ENCODE assay signal across 9 cellular contexts in the genomic region with DNA sequence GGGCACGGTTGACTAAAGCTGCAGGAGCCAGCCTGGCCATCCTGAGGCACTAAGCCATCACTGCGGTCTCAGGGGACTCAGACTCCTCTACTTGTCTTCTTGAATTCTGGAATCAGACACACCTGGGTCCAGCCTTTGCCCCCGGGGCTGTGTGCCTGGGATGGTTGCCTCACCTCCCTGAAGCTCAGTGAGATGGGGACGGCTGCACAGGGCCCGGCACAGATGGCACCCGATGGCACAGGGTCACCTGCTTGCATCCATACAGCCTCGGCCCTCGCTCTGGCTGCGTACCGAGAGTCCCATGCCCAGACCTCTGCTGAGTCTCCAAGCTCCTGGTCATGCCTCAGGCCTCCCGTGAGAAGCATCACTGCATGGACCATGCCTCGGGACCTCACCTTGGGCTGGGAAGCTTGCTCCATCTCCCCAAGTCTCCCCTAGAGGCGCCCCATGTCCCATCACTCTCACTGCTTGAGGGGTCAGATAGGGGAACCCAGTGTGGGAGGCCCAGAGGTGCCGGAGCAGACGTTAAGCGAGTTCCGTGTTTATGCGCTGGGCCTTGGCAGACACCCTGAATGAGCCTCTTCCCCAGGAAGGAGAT.
DNase-seq lines count a peak whose midpoint lies in the region; ATAC-seq lines count a peak whose summit lies in the region.
"Had no signal": no experiment of that assay in that cellular context is flagged by ENCODE, and none has a peak within 500 bp of the region (broad histone marks: within the 10 kb centered on the region; RNA-seq: fewer than 3 reads in every experiment).

No MANE protein-coding gene starts in this region.

- H3K4me3 ChIP-seq in thymus (ENCODE audit: low read length) = no peak overlapping the region

- WGBS in thymus = 84% methylated on average over 18 of the region's 18 CpGs

- peaks cover 74% of the 10 kb centered on the region for H3K4me1 ChIP-seq in thymus (ENCODE audit: control insufficient read depth, insufficient read depth, low read length)

- peaks cover 2% of the 10 kb centered on the region for H3K9me3 ChIP-seq in thymus (ENCODE audit: control insufficient read depth)

- DNase-seq in activated naive CD4-positive, alpha-beta T cell treated with anti-CD3 and anti-CD28 coated beads, Interleukin-2, amount 10 ng/mL, durations not matched to agents 7 days and 5 days = peak; percentile 58
- no peak for DNase-seq in activated naive CD4-positive, alpha-beta T cell treated with anti-CD3 and anti-CD28 coated beads, Interleukin-2, amount 50 U/mL, for 16 hours
- DNase-seq in activated CD8-positive, alpha-beta memory T cell treated with anti-CD3 and anti-CD28 coated beads, Interleukin-2, amount 10 ng/mL, durations not matched to agents 7 days and 5 days = peak; percentile 70
- DNase-seq in memory B cell (ENCODE audit: low spot score in 2 of 2) = peak in 1 of 2 donors; percentile 51
- no peak for DNase-seq in NCI-H2081 (lab: John Stamatoyannopoulos, UW)
- no peak for DNase-seq in NCI-H1105 treated with DMSO at 0.1 percent for 48 hours (lab: John Stamatoyannopoulos, UW)
- DNase-seq: hippocampal formation had no signal

- peak overlapping the region; percentile 100 for H3K4me3 Mint-ChIP-seq in activated naive CD4-positive, alpha-beta T cell treated with anti-CD3 and anti-CD28 coated beads, Interleukin-2, amount 10 ng/mL, durations not matched to agents 7 days and 5 days
- H3K4me3 Mint-ChIP-seq in activated CD8-positive, alpha-beta memory T cell treated with anti-CD3 and anti-CD28 coated beads, Interleukin-2, amount 10 ng/mL, durations not matched to agents 7 days and 5 days = peak overlapping the region; percentile 86
- H3K4me3 Mint-ChIP-seq in memory B cell = peak overlapping the region; percentile 99

- H3K27ac ChIP-seq in thymus (ENCODE audit: low read depth) = peak overlapping the region; percentile 72

- H3K36me3 ChIP-seq in thymus (ENCODE audit: control insufficient read depth, insufficient read depth) = peaks cover 38% of the 10 kb centered on the region

- H3K27ac Mint-ChIP-seq in activated naive CD4-positive, alpha-beta T cell treated with anti-CD3 and anti-CD28 coated beads, Interleukin-2, amount 10 ng/mL, durations not matched to agents 7 days and 5 days = peak overlapping the region; percentile 94
- peak overlapping the region; percentile 99 for H3K27ac Mint-ChIP-seq in activated CD8-positive, alpha-beta memory T cell treated with anti-CD3 and anti-CD28 coated beads, Interleukin-2, amount 10 ng/mL, durations not matched to agents 7 days and 5 days
- peak overlapping the region; percentile 98 for H3K27ac Mint-ChIP-seq in memory B cell

- H3K36me3 Mint-ChIP-seq in activated naive CD4-positive, alpha-beta T cell treated with anti-CD3 and anti-CD28 coated beads, Interleukin-2, amount 10 ng/mL, durations not matched to agents 7 days and 5 days = peaks cover 81% of the 10 kb centered on the region
- H3K36me3 Mint-ChIP-seq in activated CD8-positive, alpha-beta memory T cell treated with anti-CD3 and anti-CD28 coated beads, Interleukin-2, amount 10 ng/mL, durations not matched to agents 7 days and 5 days = peaks cover 36% of the 10 kb centered on the region
- H3K36me3 Mint-ChIP-seq in memory B cell = peaks cover 3% of the 10 kb centered on the region

- H3K9me3 Mint-ChIP-seq in activated naive CD4-positive, alpha-beta T cell treated with anti-CD3 and anti-CD28 coated beads, Interleukin-2, amount 10 ng/mL, durations not matched to agents 7 days and 5 days = no peaks in the 10 kb centered on the region
- H3K9me3 Mint-ChIP-seq in activated CD8-positive, alpha-beta memory T cell treated with anti-CD3 and anti-CD28 coated beads, Interleukin-2, amount 10 ng/mL, durations not matched to agents 7 days and 5 days (ENCODE audit: low read depth) = no peaks in the 10 kb centered on the region
- H3K9me3 Mint-ChIP-seq in memory B cell = no peaks in the 10 kb centered on the region

- CTCF ChIA-PET in activated naive CD4-positive, alpha-beta T cell treated with anti-CD3 and anti-CD28 coated beads, Interleukin-2, amount 10 ng/mL, durations not matched to agents 7 days and 5 days (lab: Charles Lee) = interaction anchor here (0.7 to 1.1 kb wide), 4 partner anchors 12 to 38 kb away, joined by 3 to 4 read pairs (median 4); no protein-coding TSS in a partner anchor
- CTCF ChIA-PET in activated CD8-positive, alpha-beta memory T cell treated with anti-CD3 and anti-CD28 coated beads, Interleukin-2, amount 10 ng/mL, durations not matched to agents 7 days and 5 days (lab: Charles Lee) = interaction anchor here (1.0 to 3.1 kb wide), 4 partner anchors 11 to 37 kb away, joined by 4 to 16 read pairs (median 6); no protein-coding TSS in a partner anchor

- peaks cover 68% of the 10 kb centered on the region for H3K4me1 Mint-ChIP-seq in activated naive CD4-positive, alpha-beta T cell treated with anti-CD3 and anti-CD28 coated beads, Interleukin-2, amount 10 ng/mL, durations not matched to agents 7 days and 5 days
- peaks cover 79% of the 10 kb centered on the region for H3K4me1 Mint-ChIP-seq in activated CD8-positive, alpha-beta memory T cell treated with anti-CD3 and anti-CD28 coated beads, Interleukin-2, amount 10 ng/mL, durations not matched to agents 7 days and 5 days
- peaks cover 57% of the 10 kb centered on the region for H3K4me1 Mint-ChIP-seq in memory B cell

- H3K27me3 ChIP-seq in thymus (ENCODE audit: control insufficient read depth, insufficient read depth) = no peaks in the 10 kb centered on the region

- no peak for ATAC-seq in activated CD8-positive, alpha-beta memory T cell treated with anti-CD3 and anti-CD28 coated beads, Interleukin-2, amount 10 ng/mL, durations not matched to agents 7 days and 5 days
- ATAC-seq in memory B cell (ENCODE audit: low read depth) (peak; percentile 48), GM18519 (IDR thresholded peaks at IDR 0.05; ENCODE audit: low FRiP score, unreplicated experiment) (no peak)

- H3K27me3 Mint-ChIP-seq in activated naive CD4-positive, alpha-beta T cell treated with anti-CD3 and anti-CD28 coated beads, Interleukin-2, amount 10 ng/mL, durations not matched to agents 7 days and 5 days = no peaks in the 10 kb centered on the region
- H3K27me3 Mint-ChIP-seq in activated CD8-positive, alpha-beta memory T cell treated with anti-CD3 and anti-CD28 coated beads, Interleukin-2, amount 10 ng/mL, durations not matched to agents 7 days and 5 days = no peaks in the 10 kb centered on the region
- H3K27me3 Mint-ChIP-seq in memory B cell = no peaks in the 10 kb centered on the region

Comparison
In these comparisons a context has a peak if more than half of its experiments do, and no peak if none do; other contexts are left out.
1. DNase-seq: peak in activated naive CD4-positive, alpha-beta T cell treated with anti-CD3 and anti-CD28 coated beads, Interleukin-2, amount 10 ng/mL, durations not matched to agents 7 days and 5 days (single experiment) and activated CD8-positive, alpha-beta memory T cell treated with anti-CD3 and anti-CD28 coated beads, Interleukin-2, amount 10 ng/mL, durations not matched to agents 7 days and 5 days (single experiment); none in activated naive CD4-positive, alpha-beta T cell treated with anti-CD3 and anti-CD28 coated beads, Interleukin-2, amount 50 U/mL, for 16 hours (single experiment), NCI-H2081 (0 of 2) and NCI-H1105 treated with DMSO at 0.1 percent for 48 hours (single experiment).
2. Peak in every context shown above with its lines, with median percentiles within 50 percentile points of each other: H3K27ac Mint-ChIP-seq and H3K4me3 Mint-ChIP-seq.